1 cellular context compared by ENCODE assay signal in the genomic region with DNA sequence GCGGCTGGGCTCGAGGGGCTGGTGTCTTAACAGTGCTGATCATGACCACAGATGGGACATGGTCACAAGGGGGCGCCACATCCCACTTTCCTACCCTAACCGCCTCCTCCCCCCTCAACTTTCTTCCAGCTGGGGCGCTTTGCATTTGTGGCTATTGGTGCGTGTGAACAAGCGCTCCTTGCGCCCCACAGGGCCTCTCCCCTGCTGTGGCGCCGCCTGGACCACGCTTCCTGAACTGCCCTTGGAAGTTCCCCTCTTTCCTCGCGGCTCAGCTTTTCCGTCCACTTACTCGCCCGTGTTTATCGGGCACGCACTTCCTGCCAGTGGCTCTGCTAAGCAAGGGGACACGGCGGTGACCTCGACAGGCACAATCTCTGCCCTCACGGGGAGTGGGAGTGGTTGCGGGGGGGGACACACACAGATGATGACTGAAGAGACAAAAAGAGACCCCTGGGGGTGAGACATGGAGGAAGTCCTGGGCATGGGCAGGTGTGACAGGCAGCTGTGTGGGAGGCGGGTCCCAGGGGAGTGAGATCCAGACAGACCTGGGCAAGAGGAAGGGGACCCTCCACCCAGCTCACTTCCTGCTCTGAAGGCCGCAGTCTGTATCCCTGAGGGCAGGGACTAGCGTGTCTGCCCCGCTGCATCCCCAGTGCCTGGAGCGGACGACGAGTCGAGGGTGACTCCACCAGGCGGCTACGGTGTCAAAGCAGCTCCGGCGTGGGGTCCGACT.
A peak's percentile ranks its signal among the peaks of the same experiment; 100 is the strongest.
TF ChIP-seq lines count a peak whose summit lies in the region.

No MANE protein-coding gene starts in this region.

TF ChIP-seq in GM12878, 131 proteins besides CTCF, POLR2A, EP300 and RAD21 (continued from another document):
- TF ChIP-seq, protein P1, sequence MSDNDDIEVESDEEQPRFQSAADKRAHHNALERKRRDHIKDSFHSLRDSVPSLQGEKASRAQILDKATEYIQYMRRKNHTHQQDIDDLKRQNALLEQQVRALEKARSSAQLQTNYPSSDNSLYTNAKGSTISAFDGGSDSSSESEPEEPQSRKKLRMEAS (IDR thresholded peaks at IDR 0.05; ENCODE audit: low read depth, low read length) = no peak
- TF ChIP-seq PAX5 (IDR thresholded peaks at IDR 0.05; ENCODE audit: borderline replicate concordance, low read depth, low read length) (peak; percentile 85; the same call in 1 of the 2 replicates), BMI1 (IDR thresholded peaks at IDR 0.05; ENCODE audit: borderline replicate concordance) (no peak), TARDBP (IDR thresholded peaks at IDR 0.05; ENCODE audit: borderline replicate concordance) (0 out of 2 replicates have a peak, but pooled peaks have one; percentile 51), BHLHE40 (IDR thresholded peaks at IDR 0.05; ENCODE audit: borderline replicate concordance in 1 of 2, low read depth in 2 of 2, low read length in 1 of 2) (peak in 1 of 2 experiments; percentile 39; a peak in 2 of 4 replicates), ZBED1 (IDR thresholded peaks at IDR 0.05; ENCODE audit: borderline replicate concordance) (no peak), IKZF1 (conservative IDR thresholded peaks at IDR 0.05) (peak; percentile 86), SMC3 (IDR thresholded peaks at IDR 0.05; ENCODE audit: borderline replicate concordance, low read length) (peak; percentile 68), NR2C2 (IDR thresholded peaks at IDR 0.05; ENCODE audit: borderline replicate concordance, control insufficient read depth, insufficient read length, low read depth) (no peak), ZNF384 (IDR thresholded peaks at IDR 0.05; ENCODE audit: borderline replicate concordance, low read depth, low read length) (no peak), MYB (IDR thresholded peaks at IDR 0.05; ENCODE audit: borderline replicate concordance, low read depth, low read length) (no peak), RFX5 (IDR thresholded peaks at IDR 0.05; ENCODE audit: low read depth, low read length) (no peak), TBL1XR1 (IDR thresholded peaks at IDR 0.05; ENCODE audit: low read depth, low read length) (peak; percentile 55; the same call in 1 of the 2 replicates), RB1 (IDR thresholded peaks at IDR 0.05; ENCODE audit: borderline replicate concordance) (no peak), CBX5 (IDR thresholded peaks at IDR 0.05; ENCODE audit: low read depth) (no peak), SREBF2 (IDR thresholded peaks at IDR 0.05; ENCODE audit: low read length) (no peak), GATAD2B (conservative IDR thresholded peaks at IDR 0.05; ENCODE audit: low read depth) (peak; percentile 59), EZH2 (IDR thresholded peaks at IDR 0.05; ENCODE audit: borderline replicate concordance, control insufficient read depth, low read depth, low read length) (no peak), SUPT20H (IDR thresholded peaks at IDR 0.05; ENCODE audit: borderline replicate concordance, control insufficient read depth, low read depth, low read length) (no peak), IKZF2 (IDR thresholded peaks at IDR 0.05) (peak; percentile 81 to 82)
- TF ChIP-seq, protein P2, sequence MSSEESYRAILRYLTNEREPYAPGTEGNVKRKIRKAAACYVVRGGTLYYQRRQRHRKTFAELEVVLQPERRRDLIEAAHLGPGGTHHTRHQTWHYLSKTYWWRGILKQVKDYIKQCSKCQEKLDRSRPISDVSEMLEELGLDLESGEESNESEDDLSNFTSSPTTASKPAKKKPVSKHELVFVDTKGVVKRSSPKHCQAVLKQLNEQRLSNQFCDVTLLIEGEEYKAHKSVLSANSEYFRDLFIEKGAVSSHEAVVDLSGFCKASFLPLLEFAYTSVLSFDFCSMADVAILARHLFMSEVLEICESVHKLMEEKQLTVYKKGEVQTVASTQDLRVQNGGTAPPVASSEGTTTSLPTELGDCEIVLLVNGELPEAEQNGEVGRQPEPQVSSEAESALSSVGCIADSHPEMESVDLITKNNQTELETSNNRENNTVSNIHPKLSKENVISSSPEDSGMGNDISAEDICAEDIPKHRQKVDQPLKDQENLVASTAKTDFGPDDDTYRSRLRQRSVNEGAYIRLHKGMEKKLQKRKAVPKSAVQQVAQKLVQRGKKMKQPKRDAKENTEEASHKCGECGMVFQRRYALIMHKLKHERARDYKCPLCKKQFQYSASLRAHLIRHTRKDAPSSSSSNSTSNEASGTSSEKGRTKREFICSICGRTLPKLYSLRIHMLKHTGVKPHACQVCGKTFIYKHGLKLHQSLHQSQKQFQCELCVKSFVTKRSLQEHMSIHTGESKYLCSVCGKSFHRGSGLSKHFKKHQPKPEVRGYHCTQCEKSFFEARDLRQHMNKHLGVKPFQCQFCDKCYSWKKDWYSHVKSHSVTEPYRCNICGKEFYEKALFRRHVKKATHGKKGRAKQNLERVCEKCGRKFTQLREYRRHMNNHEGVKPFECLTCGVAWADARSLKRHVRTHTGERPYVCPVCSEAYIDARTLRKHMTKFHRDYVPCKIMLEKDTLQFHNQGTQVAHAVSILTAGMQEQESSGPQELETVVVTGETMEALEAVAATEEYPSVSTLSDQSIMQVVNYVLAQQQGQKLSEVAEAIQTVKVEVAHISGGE (CRISPR knock-in tag; IDR thresholded peaks at IDR 0.05) = no peak
- TF ChIP-seq, protein P3, sequence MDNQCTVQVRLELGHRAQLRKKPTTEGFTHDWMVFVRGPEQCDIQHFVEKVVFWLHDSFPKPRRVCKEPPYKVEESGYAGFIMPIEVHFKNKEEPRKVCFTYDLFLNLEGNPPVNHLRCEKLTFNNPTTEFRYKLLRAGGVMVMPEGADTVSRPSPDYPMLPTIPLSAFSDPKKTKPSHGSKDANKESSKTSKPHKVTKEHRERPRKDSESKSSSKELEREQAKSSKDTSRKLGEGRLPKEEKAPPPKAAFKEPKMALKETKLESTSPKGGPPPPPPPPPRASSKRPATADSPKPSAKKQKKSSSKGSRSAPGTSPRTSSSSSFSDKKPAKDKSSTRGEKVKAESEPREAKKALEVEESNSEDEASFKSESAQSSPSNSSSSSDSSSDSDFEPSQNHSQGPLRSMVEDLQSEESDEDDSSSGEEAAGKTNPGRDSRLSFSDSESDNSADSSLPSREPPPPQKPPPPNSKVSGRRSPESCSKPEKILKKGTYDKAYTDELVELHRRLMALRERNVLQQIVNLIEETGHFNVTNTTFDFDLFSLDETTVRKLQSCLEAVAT (IDR thresholded peaks at IDR 0.05) = peak; percentile 60; the same call in 1 of the 2 replicates
- TF ChIP-seq, protein P4, sequence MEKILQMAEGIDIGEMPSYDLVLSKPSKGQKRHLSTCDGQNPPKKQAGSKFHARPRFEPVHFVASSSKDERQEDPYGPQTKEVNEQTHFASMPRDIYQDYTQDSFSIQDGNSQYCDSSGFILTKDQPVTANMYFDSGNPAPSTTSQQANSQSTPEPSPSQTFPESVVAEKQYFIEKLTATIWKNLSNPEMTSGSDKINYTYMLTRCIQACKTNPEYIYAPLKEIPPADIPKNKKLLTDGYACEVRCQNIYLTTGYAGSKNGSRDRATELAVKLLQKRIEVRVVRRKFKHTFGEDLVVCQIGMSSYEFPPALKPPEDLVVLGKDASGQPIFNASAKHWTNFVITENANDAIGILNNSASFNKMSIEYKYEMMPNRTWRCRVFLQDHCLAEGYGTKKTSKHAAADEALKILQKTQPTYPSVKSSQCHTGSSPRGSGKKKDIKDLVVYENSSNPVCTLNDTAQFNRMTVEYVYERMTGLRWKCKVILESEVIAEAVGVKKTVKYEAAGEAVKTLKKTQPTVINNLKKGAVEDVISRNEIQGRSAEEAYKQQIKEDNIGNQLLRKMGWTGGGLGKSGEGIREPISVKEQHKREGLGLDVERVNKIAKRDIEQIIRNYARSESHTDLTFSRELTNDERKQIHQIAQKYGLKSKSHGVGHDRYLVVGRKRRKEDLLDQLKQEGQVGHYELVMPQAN (conservative IDR thresholded peaks at IDR 0.05) = no peak
- TF ChIP-seq, protein P5, sequence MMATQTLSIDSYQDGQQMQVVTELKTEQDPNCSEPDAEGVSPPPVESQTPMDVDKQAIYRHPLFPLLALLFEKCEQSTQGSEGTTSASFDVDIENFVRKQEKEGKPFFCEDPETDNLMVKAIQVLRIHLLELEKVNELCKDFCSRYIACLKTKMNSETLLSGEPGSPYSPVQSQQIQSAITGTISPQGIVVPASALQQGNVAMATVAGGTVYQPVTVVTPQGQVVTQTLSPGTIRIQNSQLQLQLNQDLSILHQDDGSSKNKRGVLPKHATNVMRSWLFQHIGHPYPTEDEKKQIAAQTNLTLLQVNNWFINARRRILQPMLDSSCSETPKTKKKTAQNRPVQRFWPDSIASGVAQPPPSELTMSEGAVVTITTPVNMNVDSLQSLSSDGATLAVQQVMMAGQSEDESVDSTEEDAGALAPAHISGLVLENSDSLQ (IDR thresholded peaks at IDR 0.05) = peak; percentile 53
- TF ChIP-seq, protein P6, sequence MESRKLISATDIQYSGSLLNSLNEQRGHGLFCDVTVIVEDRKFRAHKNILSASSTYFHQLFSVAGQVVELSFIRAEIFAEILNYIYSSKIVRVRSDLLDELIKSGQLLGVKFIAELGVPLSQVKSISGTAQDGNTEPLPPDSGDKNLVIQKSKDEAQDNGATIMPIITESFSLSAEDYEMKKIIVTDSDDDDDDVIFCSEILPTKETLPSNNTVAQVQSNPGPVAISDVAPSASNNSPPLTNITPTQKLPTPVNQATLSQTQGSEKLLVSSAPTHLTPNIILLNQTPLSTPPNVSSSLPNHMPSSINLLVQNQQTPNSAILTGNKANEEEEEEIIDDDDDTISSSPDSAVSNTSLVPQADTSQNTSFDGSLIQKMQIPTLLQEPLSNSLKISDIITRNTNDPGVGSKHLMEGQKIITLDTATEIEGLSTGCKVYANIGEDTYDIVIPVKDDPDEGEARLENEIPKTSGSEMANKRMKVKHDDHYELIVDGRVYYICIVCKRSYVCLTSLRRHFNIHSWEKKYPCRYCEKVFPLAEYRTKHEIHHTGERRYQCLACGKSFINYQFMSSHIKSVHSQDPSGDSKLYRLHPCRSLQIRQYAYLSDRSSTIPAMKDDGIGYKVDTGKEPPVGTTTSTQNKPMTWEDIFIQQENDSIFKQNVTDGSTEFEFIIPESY (IDR thresholded peaks at IDR 0.05) = no peak
TF ChIP-seq in GM12878: peak in this region for 35.
